Comparison of ENCODE assay signal across 8 cellular contexts in genomic region chr14:99230271-99231141, GRCh38.
DNase-seq lines count a peak whose midpoint lies in the region; ATAC-seq and TF ChIP-seq lines count a peak whose summit lies in the region.

No MANE protein-coding gene starts in this region.

- DNase-seq in DMS79 treated with DMSO at 0.1 percent for 48 hours (lab: John Stamatoyannopoulos, UW): peak; percentile 48
- DNase-seq in activated CD4-positive, alpha-beta T cell treated with anti-CD3 and anti-CD28 coated beads for 4 hours: peak; percentile 75 to 78
- peak; percentile 69 to 88 for DNase-seq in central memory CD8-positive, alpha-beta T cell (ENCODE audit: low spot score in 2 of 2)
- peak; percentile 72 for DNase-seq in stimulated activated CD4-positive, alpha-beta T cell treated with anti-CD3 and anti-CD28 coated beads, Interleukin-12 subunit alpha, Interleukin-12 subunit beta, amount 100 ng/mL, for 4 hours
- no peak for DNase-seq in NCI-H2081 (lab: John Stamatoyannopoulos, UW)
- no peak for DNase-seq in hypothalamus (lab: John Stamatoyannopoulos, UW)
- DNase-seq in OCI-M1 (lab: John Stamatoyannopoulos, UW): no peak

- peak overlapping the region; percentile 84 for H3K4me3 Mint-ChIP-seq in central memory CD8-positive, alpha-beta T cell

- H3K9me3 Mint-ChIP-seq in central memory CD8-positive, alpha-beta T cell: no peaks in the 10 kb centered on the region

- peaks cover 65% of the 10 kb centered on the region for H3K36me3 Mint-ChIP-seq in central memory CD8-positive, alpha-beta T cell (ENCODE audit: insufficient read depth)

- peak; percentile 78 for ATAC-seq in central memory CD8-positive, alpha-beta T cell (replicated peaks; ENCODE audit: extremely low read depth, poor library complexity, severe bottlenecking)
- ATAC-seq in SK-N-SH treated with all-trans-retinoic acid at 6 μM for 48 hours: no peak

- H3K27ac Mint-ChIP-seq in central memory CD8-positive, alpha-beta T cell (ENCODE audit: low read depth): peak overlapping the region; percentile 97

- no peaks in the 10 kb centered on the region for H3K27me3 Mint-ChIP-seq in central memory CD8-positive, alpha-beta T cell

- peaks cover 93% of the 10 kb centered on the region for H3K4me1 Mint-ChIP-seq in central memory CD8-positive, alpha-beta T cell

TF ChIP-seq in SK-N-SH treated with all-trans-retinoic acid at 6 μM for 48 hours, 23 proteins besides CTCF, POLR2A, EP300 and RAD21:
- TF ChIP-seq PATZ1 (CRISPR knock-in tag; IDR thresholded peaks at IDR 0.05; ENCODE audit: borderline replicate concordance) (no peak), ZNF8 (CRISPR knock-in tag; IDR thresholded peaks at IDR 0.05) (no peak), POU6F1 (CRISPR knock-in tag; IDR thresholded peaks at IDR 0.05; ENCODE audit: borderline replicate concordance, low read depth) (no peak), ESRRG (CRISPR knock-in tag; IDR thresholded peaks at IDR 0.05) (no peak), ZC3H10 (CRISPR knock-in tag; IDR thresholded peaks at IDR 0.05) (no peak), SNAI2 (CRISPR knock-in tag; IDR thresholded peaks at IDR 0.05) (no peak), CREB5 (CRISPR knock-in tag; IDR thresholded peaks at IDR 0.05; ENCODE audit: low read depth) (no peak), BACH2 (CRISPR knock-in tag; IDR thresholded peaks at IDR 0.05; ENCODE audit: borderline replicate concordance) (no peak), TSHZ2 (CRISPR knock-in tag; IDR thresholded peaks at IDR 0.05) (no peak), ZFP3 (CRISPR knock-in tag; IDR thresholded peaks at IDR 0.05) (no peak)
TF ChIP-seq in SK-N-SH treated with all-trans-retinoic acid at 6 μM for 48 hours: peak in this region for 0.

Comparison
In these comparisons a context has a peak if more than half of its experiments do, and no peak if none do; other contexts are left out.
1. DNase-seq: peak in DMS79 treated with DMSO at 0.1 percent for 48 hours (single experiment), activated CD4-positive, alpha-beta T cell treated with anti-CD3 and anti-CD28 coated beads for 4 hours (2 of 2), central memory CD8-positive, alpha-beta T cell (2 of 2) and stimulated activated CD4-positive, alpha-beta T cell treated with anti-CD3 and anti-CD28 coated beads, Interleukin-12 subunit alpha, Interleukin-12 subunit beta, amount 100 ng/mL, for 4 hours (single experiment); none in NCI-H2081 (0 of 2), hypothalamus (0 of 51) and OCI-M1 (single experiment).